In genomic region chr9:88438819-88439218, GRCh38 we compare ENCODE assay signal across 28 cellular contexts.
"Had no signal": no experiment of that assay in that cellular context is flagged by ENCODE, and none has a peak within 500 bp of the region (broad histone marks: within the 10 kb centered on the region; RNA-seq: fewer than 3 reads in every experiment).

No MANE protein-coding gene starts in this region.

- DNase-seq: activated CD4-positive, alpha-beta T cell treated with anti-CD3 and anti-CD28 coated beads, Interleukin-2, amount 10 ng/mL, durations not matched to agents 24 days and 14 days; activated CD4-positive, alpha-beta T cell treated with anti-CD3 and anti-CD28 coated beads, Interleukin-2, amount 50 U/mL, for 4 hours; activated CD8-positive, alpha-beta T cell treated with anti-CD3 and anti-CD28 coated beads for 36 hours; activated effector memory CD4-positive, alpha-beta T cell treated with anti-CD3 and anti-CD28 coated beads, Interleukin-2, amount 50 U/mL, for 16 hours; activated naive CD4-positive, alpha-beta T cell; activated T-cell treated with anti-CD3 and anti-CD28 coated beads, Interleukin-2, amount 50 U/mL, for 1 hour; activated T-cell treated with anti-CD3 and anti-CD28 coated beads, Interleukin-2, amount 50 U/mL, for 72 hours; adrenal gland; body of pancreas; cerebellar nuclear complex; Kasumi-1; MM.1S; MV-4-11; NCI-H1092; NCI-H1436 treated with DMSO at 0.1 percent for 48 hours; NCI-H1694 treated with DMSO at 0.1 percent for 48 hours; NCI-H2029; NCI-H345; NCI-H524 treated with DMSO at 0.1 percent for 48 hours; T1000; WERI-Rb-1 had no signal

- H3K27ac ChIP-seq: adrenal gland, body of pancreas, breast epithelium, RWPE1, WERI-Rb-1 had no signal

- H3K4me3 ChIP-seq: adrenal gland, body of pancreas, breast epithelium had no signal

- H3K9me3 ChIP-seq: adrenal gland, body of pancreas, breast epithelium had no signal

- FAIRE-seq: astrocyte, RCC 7860 had no signal

- H3K4me1 ChIP-seq: breast epithelium had no signal

- H3K36me3 ChIP-seq: breast epithelium had no signal

- ATAC-seq: activated CD8-positive, alpha-beta T cell treated with anti-CD3 and anti-CD28 coated beads for 36 hours; activated naive CD4-positive, alpha-beta T cell treated with anti-CD3 and anti-CD28 coated beads, Interleukin-2, amount 50 U/mL, for 72 hours; activated T-cell treated with anti-CD3 and anti-CD28 coated beads, Interleukin-2, amount 50 U/mL, for 72 hours; activated T-helper 17 cell treated with anti-CD3 and anti-CD28 coated beads, Interleukin-2, amount 50 U/mL, for 72 hours; body of pancreas; Right ventricle myocardium inferior had no signal

- H3K27me3 ChIP-seq: adrenal gland, body of pancreas, breast epithelium had no signal

- H3K9me3 Mint-ChIP-seq: activated CD8-positive, alpha-beta T cell treated with anti-CD3 and anti-CD28 coated beads for 36 hours; activated T-cell treated with anti-CD3 and anti-CD28 coated beads, Interleukin-2, amount 50 U/mL, for 72 hours; activated T-helper 17 cell treated with anti-CD3 and anti-CD28 coated beads, Interleukin-2, amount 50 U/mL, for 72 hours had no signal

- H3K4me3 Mint-ChIP-seq: activated CD4-positive, alpha-beta T cell treated with anti-CD3 and anti-CD28 coated beads, Interleukin-2, amount 10 ng/mL, durations not matched to agents 24 days and 14 days; activated CD8-positive, alpha-beta T cell treated with anti-CD3 and anti-CD28 coated beads for 36 hours; activated T-cell treated with anti-CD3 and anti-CD28 coated beads, Interleukin-2, amount 50 U/mL, for 72 hours; activated T-helper 17 cell treated with anti-CD3 and anti-CD28 coated beads, Interleukin-2, amount 50 U/mL, for 72 hours had no signal

- H3K27ac Mint-ChIP-seq: activated CD4-positive, alpha-beta T cell treated with anti-CD3 and anti-CD28 coated beads, Interleukin-2, amount 10 ng/mL, durations not matched to agents 24 days and 14 days; activated CD8-positive, alpha-beta T cell treated with anti-CD3 and anti-CD28 coated beads for 36 hours; activated naive CD4-positive, alpha-beta T cell treated with anti-CD3 and anti-CD28 coated beads, Interleukin-2, amount 50 U/mL, for 72 hours; activated T-helper 17 cell treated with anti-CD3 and anti-CD28 coated beads, Interleukin-2, amount 50 U/mL, for 72 hours had no signal

- H3K27me3 Mint-ChIP-seq: activated CD4-positive, alpha-beta T cell treated with anti-CD3 and anti-CD28 coated beads, Interleukin-2, amount 10 ng/mL, durations not matched to agents 24 days and 14 days; activated CD8-positive, alpha-beta T cell treated with anti-CD3 and anti-CD28 coated beads for 36 hours; activated T-helper 17 cell treated with anti-CD3 and anti-CD28 coated beads, Interleukin-2, amount 50 U/mL, for 72 hours had no signal
